ENCODE assay signal across 9 cellular contexts in genomic region chr19:17948967-17949930, GRCh38. TPM values are rescaled to one million over a fixed set of nuclear protein-coding genes. Genes with fewer than 3 reads are reported as not detected.
A peak's percentile ranks its signal among the peaks of the same experiment; 100 is the strongest.
DNase-seq lines count a peak whose midpoint lies in the region; ATAC-seq and TF ChIP-seq lines count a peak whose summit lies in the region.
"Had no signal": no experiment of that assay in that cellular context is flagged by ENCODE, and none has a peak within 500 bp of the region (broad histone marks: within the 10 kb centered on the region; RNA-seq: fewer than 3 reads in every experiment).

No MANE protein-coding gene starts in this region.

- H2BK12ac ChIP-seq in neuronal stem cell (ENCODE audit: low read length), result peak overlapping the region; percentile 90

- DNase-seq in GM10266 (ENCODE audit: extremely low spot score) (peak; percentile 65), ascending aorta (ENCODE audit: low spot score in 2 of 2) (no peak), neuronal stem cell (ENCODE audit: low spot score) (no peak), COR-L47 (lab: John Stamatoyannopoulos, UW) (no peak), left lung (no peak)
- DNase-seq: cerebellar nuclear complex had no signal

- H3K36me3 ChIP-seq in Loucy (ENCODE audit: insufficient read depth, low read length) (no peaks in the 10 kb centered on the region), ascending aorta (no peaks in the 10 kb centered on the region), neuronal stem cell (replicated peaks in 1 of 2; ENCODE audit: control insufficient read depth in 2 of 2, insufficient read depth in 2 of 2, low read length in 2 of 2) (peaks cover 3 to 4% of the 10 kb centered on the region in 2 donors), left lung (peaks cover 0 to 3% of the 10 kb centered on the region in 2 donors)

- no peak overlapping the region for H4K91ac ChIP-seq in neuronal stem cell (ENCODE audit: low read depth, low read length, poor library complexity)

- no peak for TF ChIP-seq CTCF in GM10266 (IDR thresholded peaks at IDR 0.05; ENCODE audit: control insufficient read depth, insufficient read depth, low read depth, missing control alignments)
- TF ChIP-seq CTCF in Loucy (conservative IDR thresholded peaks at IDR 0.05; ENCODE audit: low read length), result no peak
- no peak for TF ChIP-seq CTCF in ascending aorta (IDR thresholded peaks at IDR 0.05)
- TF ChIP-seq CTCF in left lung (IDR thresholded peaks at IDR 0.05), result no peak

- H3K9ac ChIP-seq in Loucy (ENCODE audit: low read depth, low read length, poor library complexity, severe bottlenecking) (peak overlapping the region; percentile 52), neuronal stem cell (ENCODE audit: low read depth, low read length, poor library complexity) (no peak overlapping the region)

- no peak overlapping the region for H4K8ac ChIP-seq in neuronal stem cell (ENCODE audit: low read depth, low read length)

- H2AFZ ChIP-seq in Loucy (ENCODE audit: low read length), result 0 out of 2 replicates have a peak overlapping the region, but pooled peaks have one; percentile 77
- peak overlapping the region; percentile 93 for H2AFZ ChIP-seq in neuronal stem cell (ENCODE audit: low read length)

- H3K18ac ChIP-seq in neuronal stem cell (ENCODE audit: low read length), result peak overlapping the region; percentile 98

- no peaks in the 10 kb centered on the region for H3K79me1 ChIP-seq in neuronal stem cell (ENCODE audit: low read depth, low read length)

- H3K27ac ChIP-seq in ascending aorta (no peak overlapping the region), neuronal stem cell (replicated peaks; ENCODE audit: low read length) (no peak overlapping the region), left lung (no peak overlapping the region)

- H4K20me1 ChIP-seq in Loucy (ENCODE audit: insufficient read depth, low read length, poor library complexity, severe bottlenecking), result no peaks in the 10 kb centered on the region

- H3K23ac ChIP-seq in neuronal stem cell (ENCODE audit: low read depth, low read length, poor library complexity), result peak overlapping the region; percentile 91

- H3K4me2 ChIP-seq in Loucy (ENCODE audit: low read depth, low read length, poor library complexity, severe bottlenecking) (peak overlapping the region; percentile 86), neuronal stem cell (ENCODE audit: insufficient read depth, low read length, poor library complexity, severe bottlenecking) (peak overlapping the region; percentile 86)

- no peaks in the 10 kb centered on the region for H3F3A ChIP-seq in Loucy (ENCODE audit: low read depth)

- H3K4ac ChIP-seq in neuronal stem cell (ENCODE audit: low read length), result peak overlapping the region; percentile 84

- H3K27me3 ChIP-seq in Loucy (ENCODE audit: insufficient read depth, low read length, poor library complexity, severe bottlenecking) (no peaks in the 10 kb centered on the region), ascending aorta (peaks cover 23% of the 10 kb centered on the region), neuronal stem cell (ENCODE audit: control insufficient read depth in 3 of 3, insufficient read depth in 3 of 3, low read depth in 1 of 3, low read length in 3 of 3) (peaks cover 15 to 54% (median 31%) of the 10 kb centered on the region in 3 experiments), left lung (peaks cover 52 to 62% of the 10 kb centered on the region in 2 donors)

- peaks cover 33% of the 10 kb centered on the region for H3K4me1 ChIP-seq in Loucy (ENCODE audit: insufficient read depth, low read length, poor library complexity, severe bottlenecking)
- H3K4me1 ChIP-seq in ascending aorta, result peaks cover 10 to 32% of the 10 kb centered on the region in 2 donors
- peaks cover 38 to 51% of the 10 kb centered on the region in 2 donors for H3K4me1 ChIP-seq in neuronal stem cell (ENCODE audit: control insufficient read depth in 2 of 2, insufficient read depth in 1 of 2, low read depth in 1 of 2, low read length in 2 of 2)
- peaks cover 9 to 58% of the 10 kb centered on the region in 2 donors for H3K4me1 ChIP-seq in left lung

- ATAC-seq in GM18867 (IDR thresholded peaks at IDR 0.05; ENCODE audit: unreplicated experiment) (no peak), left lung (no peak), HG03571 (IDR thresholded peaks at IDR 0.05; ENCODE audit: unreplicated experiment) (no peak)

- H3K4me3 ChIP-seq in Loucy (ENCODE audit: low read length, poor library complexity, severe bottlenecking) (peak overlapping the region; percentile 73), ascending aorta (peak overlapping the region; percentile 87 to 90), neuronal stem cell (ENCODE audit: low read length in 2 of 2) (peak overlapping the region in 1 of 2 donors; percentile 71), left lung (no peak overlapping the region)

- H2BK120ac ChIP-seq in neuronal stem cell (ENCODE audit: low read depth, low read length), result peak overlapping the region; percentile 99

- WGBS in neuronal stem cell (ENCODE audit: extremely low coverage in 2 of 2, insufficient read length in 2 of 2, insufficient replicate concordance in 1 of 2), 2 donors, result no CpG with 5 or more reads among the region's 48 CpGs

- H2AK5ac ChIP-seq in neuronal stem cell (ENCODE audit: low read depth, low read length), result peak overlapping the region; percentile 97

- H2BK15ac ChIP-seq in neuronal stem cell (ENCODE audit: low read length), result peak overlapping the region; percentile 100

- peak overlapping the region; percentile 75 for H2BK5ac ChIP-seq in neuronal stem cell (ENCODE audit: low read length)

- intact Hi-C loops in ascending aorta (cut with DNase I), result no loop called here
- intact Hi-C loops in left lung (cut with DNase I), result loop anchor here in 1 of 2 donors (10.0 kb wide), 1 partner anchor 106 kb away; no protein-coding TSS in a partner anchor

- H3K9me3 ChIP-seq in Loucy (ENCODE audit: insufficient read depth, low read depth, low read length), result no peaks in the 10 kb centered on the region
- H3K9me3 ChIP-seq in ascending aorta, result no peaks in the 10 kb centered on the region
- H3K9me3 ChIP-seq in neuronal stem cell (replicated peaks in 1 of 2; ENCODE audit: control insufficient read depth in 2 of 2, insufficient read depth in 1 of 2, low read depth in 1 of 2, low read length in 2 of 2), result no peaks in the 10 kb centered on the region
- H3K9me3 ChIP-seq in left lung, result no peaks in the 10 kb centered on the region

- H3K14ac ChIP-seq in neuronal stem cell (ENCODE audit: low read length), result no peak overlapping the region

- H3K79me2 ChIP-seq in Loucy (ENCODE audit: insufficient read depth, low read length), result no peaks in the 10 kb centered on the region

- no peaks in the 10 kb centered on the region for H3K9me2 ChIP-seq in Loucy (replicated peaks; ENCODE audit: low read depth, low read length)

RNA-seq across cellular contexts. Expression of gene CCDC124, which starts 16.4 kb away (rescaled TPM):
- total RNA-seq in ascending aorta, result 43.3 TPM
- polyA plus RNA-seq in neuronal stem cell (2013, experiment 1 of 2), result 88.1 TPM
- polyA plus RNA-seq in neuronal stem cell (2013, experiment 2 of 2), result 85.6 TPM
- 10 to 100 TPM; 60.5 to 75.7 TPM for total RNA-seq in left lung

RNA-seq across cellular contexts. Expression of gene KCNN1, which starts 17.7 kb away (rescaled TPM):
- not detected for total RNA-seq in ascending aorta
- polyA plus RNA-seq in neuronal stem cell (2013, experiment 1 of 2), result 8.4 TPM
- polyA plus RNA-seq in neuronal stem cell (2013, experiment 2 of 2), result 7.4 TPM
- total RNA-seq in left lung, result under 1 TPM; 0.06 to 0.10 TPM

RNA-seq across cellular contexts. Expression of gene ARRDC2, which starts 58.7 kb away (rescaled TPM):
- 443 TPM for total RNA-seq in ascending aorta
- polyA plus RNA-seq in neuronal stem cell (2013, experiment 1 of 2), result 0.81 TPM
- 0.75 TPM for polyA plus RNA-seq in neuronal stem cell (2013, experiment 2 of 2)
- 10 to 100 TPM; 23.3 to 37.8 TPM for total RNA-seq in left lung

Comparison
In these comparisons a context has a peak if more than half of its experiments do, and no peak if none do; other contexts are left out.
1. H3K4me3 ChIP-seq: peak in Loucy (single experiment) and ascending aorta (2 of 2); none in left lung (0 of 2).
2. RNA of gene ARRDC2, which starts 58.7 kb away (total RNA-seq): 443 TPM in ascending aorta (single experiment); 23.3 to 37.8 TPM in left lung; every median in the first group is over 10 times any median in the second.